ENCODE assay signal across 10 cellular contexts in genomic region chr17:57874058-57874419, GRCh38. TPM values are rescaled to one million over a fixed set of nuclear protein-coding genes. Genes with fewer than 3 reads are reported as not detected.
DNase-seq lines count a peak whose midpoint lies in the region; ATAC-seq and TF ChIP-seq lines count a peak whose summit lies in the region.
"Had no signal": no experiment of that assay in that cellular context is flagged by ENCODE, and none has a peak within 500 bp of the region (broad histone marks: within the 10 kb centered on the region; RNA-seq: fewer than 3 reads in every experiment).

No MANE protein-coding gene starts in this region.

- peaks cover 5% of the 10 kb centered on the region for H3K4me1 ChIP-seq in CD8-positive, alpha-beta T cell (ENCODE audit: insufficient read depth, low read length)
- H3K4me1 ChIP-seq in fibroblast of lung (ENCODE audit: control insufficient read depth, extremely low read depth, insufficient read depth, low read length) (peaks cover 58% of the 10 kb centered on the region), thyroid gland (peaks cover 13 to 32% of the 10 kb centered on the region in 2 donors)

- no peaks in the 10 kb centered on the region for H3K79me2 ChIP-seq in fibroblast of lung (ENCODE audit: control insufficient read depth, insufficient read depth, low read length)

- no peaks in the 10 kb centered on the region for H3K36me3 Mint-ChIP-seq in CD8-positive, alpha-beta T cell
- H3K36me3 Mint-ChIP-seq in progenitor cell of endocrine pancreas (ENCODE audit: insufficient read depth), result peaks cover 19% of the 10 kb centered on the region

- ATAC-seq in CD8-positive, alpha-beta T cell, result no peak
- ATAC-seq in SK-N-SH treated with all-trans-retinoic acid at 6 μM for 48 hours (no peak), sciatic nerve (no peak)

- H3K4me3 ChIP-seq in CD8-positive, alpha-beta T cell (ENCODE audit: low read depth, low read length), result no peak overlapping the region
- H3K4me3 ChIP-seq in fibroblast of lung (replicated peaks in 1 of 4; ENCODE audit: control extremely low read depth in 1 of 4, insufficient read depth in 1 of 4, low read depth in 3 of 4, low read length in 4 of 4) (peak overlapping the region in 1 of 4 experiments; percentile 22), thyroid gland (replicated peaks in 1 of 3) (no peak overlapping the region)

- no peaks in the 10 kb centered on the region for H3K36me3 ChIP-seq in CD8-positive, alpha-beta T cell (ENCODE audit: insufficient read depth, low read length)
- H3K36me3 ChIP-seq in fibroblast of lung (ENCODE audit: control insufficient read depth, insufficient read depth, low read length) (peaks cover 29% of the 10 kb centered on the region), thyroid gland (peaks cover 6 to 11% of the 10 kb centered on the region in 2 donors)

- H3K27ac Mint-ChIP-seq in CD8-positive, alpha-beta T cell, result no peak overlapping the region
- H3K27ac Mint-ChIP-seq in progenitor cell of endocrine pancreas, result peak overlapping the region; percentile 83

- 62 to 79% methylated on average over 7 of the region's 7 CpGs for WGBS in thyroid gland, 2 donors

- no peaks in the 10 kb centered on the region for H3K9me3 ChIP-seq in CD8-positive, alpha-beta T cell (ENCODE audit: low read length)
- H3K9me3 ChIP-seq in fibroblast of lung (ENCODE audit: control insufficient read depth, insufficient read depth, low read depth, low read length) (no peaks in the 10 kb centered on the region), thyroid gland (no peaks in the 10 kb centered on the region)

- intact Hi-C loops in CD8-positive, alpha-beta T cell (cut with DNase I, micrococcal nuclease), result no loop called here
- intact Hi-C loops in sciatic nerve (cut with DNase I) (no loop called here), thyroid gland (cut with DNase I) (no loop called here)

- no peak for TF ChIP-seq CTCF in CD8-positive, alpha-beta T cell (IDR thresholded peaks at IDR 0.05)
- TF ChIP-seq CTCF in fibroblast of lung (conservative IDR thresholded peaks at IDR 0.05 in 1 of 2, IDR thresholded peaks at IDR 0.05 in 1 of 2; ENCODE audit: low read depth in 1 of 2, low read length in 2 of 2), result no peak
- no peak for TF ChIP-seq CTCF in progenitor cell of endocrine pancreas (IDR thresholded peaks at IDR 0.05; ENCODE audit: unreplicated experiment)
- no peak for TF ChIP-seq CTCF in thyroid gland (IDR thresholded peaks at IDR 0.05)

- H3K4me3 Mint-ChIP-seq in CD8-positive, alpha-beta T cell, result peak overlapping the region; percentile 50
- no peak overlapping the region for H3K4me3 Mint-ChIP-seq in progenitor cell of endocrine pancreas (ENCODE audit: low read depth)

- H3K4me2 ChIP-seq in fibroblast of lung (ENCODE audit: extremely low read depth, insufficient read depth, low read length), result peak overlapping the region; percentile 68

- TF ChIP-seq POLR2A in thyroid gland (IDR thresholded peaks at IDR 0.05), result no peak

- no peak overlapping the region for H2AFZ ChIP-seq in fibroblast of lung (ENCODE audit: low read length)

- H3K9ac ChIP-seq in fibroblast of lung (ENCODE audit: insufficient read depth, low read length), result peak overlapping the region; percentile 81

- H4K20me1 ChIP-seq in fibroblast of lung (ENCODE audit: control insufficient read depth, extremely low read depth, insufficient read depth, low read length), result no peaks in the 10 kb centered on the region

- CTCF ChIA-PET in CD8-positive, alpha-beta T cell (lab: Charles Lee), result interaction anchor here (0.7 to 1.9 kb wide), 4 partner anchors 16 to 239 kb away, joined by 3 to 7 read pairs (median 4); no protein-coding TSS in a partner anchor

- H3K27me3 Mint-ChIP-seq in CD8-positive, alpha-beta T cell (ENCODE audit: low read depth), result peaks cover 28% of the 10 kb centered on the region
- H3K27me3 Mint-ChIP-seq in progenitor cell of endocrine pancreas, result peaks cover 4% of the 10 kb centered on the region

- H3K4me1 Mint-ChIP-seq in CD8-positive, alpha-beta T cell (ENCODE audit: low read depth), result peaks cover 15% of the 10 kb centered on the region
- peaks cover 17% of the 10 kb centered on the region for H3K4me1 Mint-ChIP-seq in progenitor cell of endocrine pancreas (ENCODE audit: low read depth)

- no peak for DNase-seq in CD8-positive, alpha-beta T cell
- DNase-seq in fibroblast of lung (ENCODE audit: low read depth in 2 of 2), result no peak
- DNase-seq in progenitor cell of endocrine pancreas (ENCODE audit: low spot score, unreplicated experiment), result no peak
- no peak for DNase-seq in sciatic nerve (ENCODE audit: low spot score)
- no peak for DNase-seq in SW480 (ENCODE audit: low spot score)
- no peak for DNase-seq in thyroid gland
- no peak for DNase-seq in stimulated activated naive CD4-positive, alpha-beta T cell (lab: John Stamatoyannopoulos, UW)
- DNase-seq: activated CD4-positive, alpha-beta T cell treated with anti-CD3 and anti-CD28 coated beads for 1 hour; central memory CD4-positive, alpha-beta T cell had no signal

- H3K9me3 Mint-ChIP-seq in CD8-positive, alpha-beta T cell, result no peaks in the 10 kb centered on the region
- H3K9me3 Mint-ChIP-seq in progenitor cell of endocrine pancreas (ENCODE audit: low read depth), result no peaks in the 10 kb centered on the region

- H3K27me3 ChIP-seq in CD8-positive, alpha-beta T cell (ENCODE audit: insufficient read depth, low read length), result peaks cover 3% of the 10 kb centered on the region
- H3K27me3 ChIP-seq in fibroblast of lung (ENCODE audit: control insufficient read depth, insufficient read depth, low read length), result no peaks in the 10 kb centered on the region
- H3K27me3 ChIP-seq in thyroid gland, result no peaks in the 10 kb centered on the region

- POLR2A ChIA-PET in CD8-positive, alpha-beta T cell (lab: Charles Lee), result no interaction called here

- H3K27ac ChIP-seq in CD8-positive, alpha-beta T cell (ENCODE audit: low read depth, low read length), result no peak overlapping the region
- H3K27ac ChIP-seq in fibroblast of lung (ENCODE audit: insufficient read depth, low read length) (peak overlapping the region; percentile 95), thyroid gland (peak overlapping the region in 1 of 3 donors; percentile 74)

TF ChIP-seq in SK-N-SH treated with all-trans-retinoic acid at 6 μM for 48 hours, 23 proteins besides CTCF, POLR2A, EP300 and RAD21:
- TF ChIP-seq ARNTL (CRISPR knock-in tag; IDR thresholded peaks at IDR 0.05; ENCODE audit: borderline replicate concordance, low read depth), result no peak
- TF ChIP-seq TSHZ2 (CRISPR knock-in tag; IDR thresholded peaks at IDR 0.05), result no peak
- no peak for TF ChIP-seq ZFP30 (CRISPR knock-in tag; IDR thresholded peaks at IDR 0.05)
- TF ChIP-seq ZNF70 (CRISPR knock-in tag; IDR thresholded peaks at IDR 0.05), result no peak
- no peak for TF ChIP-seq POU6F1 (CRISPR knock-in tag; IDR thresholded peaks at IDR 0.05; ENCODE audit: borderline replicate concordance, low read depth)
- 0 out of 2 replicates have a peak, but pooled peaks have one; percentile 16 for TF ChIP-seq CSDC2 (CRISPR knock-in tag; IDR thresholded peaks at IDR 0.05)
- no peak for TF ChIP-seq PPARA (CRISPR knock-in tag; IDR thresholded peaks at IDR 0.05; ENCODE audit: borderline replicate concordance)

RNA-seq across cellular contexts. Expression of gene MRPS23, which starts 24.2 kb away (rescaled TPM):
- 10 to 100 TPM; 16.2 to 17.2 TPM for total RNA-seq in CD8-positive, alpha-beta T cell
- total RNA-seq in fibroblast of lung (18.5 and 27.9 TPM in 2 replicates), progenitor cell of endocrine pancreas (34.6 and 38.9 TPM in 2 replicates), sciatic nerve (27.1 TPM), thyroid gland (10 to 100 TPM; 23.6 to 44.3 (median 34.8) TPM)
- 40.0 and 57.6 TPM in 2 replicates for polyA plus RNA-seq in fibroblast of lung
- polyA plus RNA-seq in fibroblast of lung (2012), result 43.7 and 57.2 TPM in 2 replicates
- 23.0 and 43.6 TPM in 2 replicates for polyA minus RNA-seq in fibroblast of lung (ENCODE audit: low replicate concordance)
